In genomic region chr2:10048501-10049171, GRCh38 we compare ENCODE assay signal across 8 cellular contexts. TPM values are rescaled to one million over a fixed set of nuclear protein-coding genes. Genes with fewer than 3 reads are reported as not detected.
A peak's percentile ranks its signal among the peaks of the same experiment; 100 is the strongest.
DNase-seq lines count a peak whose midpoint lies in the region; ATAC-seq, FAIRE-seq and TF ChIP-seq lines count a peak whose summit lies in the region.

No MANE protein-coding gene starts in this region.

- no peak for TF ChIP-seq POLR2A in upper lobe of left lung (IDR thresholded peaks at IDR 0.05)

- H3K27me3 ChIP-seq in kidney epithelial cell (ENCODE audit: control insufficient read depth, insufficient read depth, low read length) (no peaks in the 10 kb centered on the region), upper lobe of left lung (no peaks in the 10 kb centered on the region)

- peaks cover 3% of the 10 kb centered on the region for H3K36me3 ChIP-seq in kidney epithelial cell (ENCODE audit: control insufficient read depth, insufficient read depth, low read length)
- H3K36me3 ChIP-seq in upper lobe of left lung = peaks cover 4 to 76% (median 34%) of the 10 kb centered on the region in 4 donors

- DNase-seq in GDM1 (lab: John Stamatoyannopoulos, UW) = peak; percentile 4
- DNase-seq in NCI-H2171 (lab: John Stamatoyannopoulos, UW) = peak; percentile 23
- DNase-seq in astrocyte of the hippocampus (ENCODE audit: low read depth, low spot score) = peak; percentile 66
- DNase-seq in kidney epithelial cell (ENCODE audit: low read depth) = no peak
- DNase-seq in upper lobe of left lung = no peak
- DNase-seq in ecto neural progenitor cell (ENCODE audit: low spot score) = no peak

- ATAC-seq in upper lobe of left lung (ENCODE audit: low FRiP score in 2 of 2) = peak in 1 of 2 donors; percentile 25
- ATAC-seq in GM18502 (IDR thresholded peaks at IDR 0.05; ENCODE audit: poor library complexity, unreplicated experiment) = no peak

- TF ChIP-seq EP300 in upper lobe of left lung (IDR thresholded peaks at IDR 0.05) = no peak

- TF ChIP-seq CTCF in kidney epithelial cell (IDR thresholded peaks at IDR 0.05; ENCODE audit: insufficient read depth, low read length, poor library complexity, severe bottlenecking) (peak; percentile 64), upper lobe of left lung (IDR thresholded peaks at IDR 0.05) (peak; percentile 26 to 52 (median 38))

- peak overlapping the region in 2 of 4 donors; percentile 93 to 96 for H3K27ac ChIP-seq in upper lobe of left lung

- H3K4me3 ChIP-seq in kidney epithelial cell (ENCODE audit: low read depth, low read length) (no peak overlapping the region), upper lobe of left lung (no peak overlapping the region)

- no peaks in the 10 kb centered on the region for H3K9me3 ChIP-seq in upper lobe of left lung

- FAIRE-seq in A204.1 (lab: Jason Lieb, UNC) = peak; percentile 93

- 37 to 55% methylated on average over 6 to 10 of the region's 10 CpGs for WGBS in upper lobe of left lung, 2 donors

- H3K4me1 ChIP-seq in upper lobe of left lung = peaks cover 32 to 64% (median 42%) of the 10 kb centered on the region in 4 donors

RNA-seq across cellular contexts. Expression of gene KLF11, which starts 5.3 kb away (rescaled TPM):
- total RNA-seq in kidney epithelial cell (15.4 and 17.9 TPM in 2 replicates), upper lobe of left lung (10 to 100 TPM; 14.3 to 38.7 (median 23.4) TPM)

RNA-seq across cellular contexts. Expression of gene CYS1, which starts 31.6 kb away (rescaled TPM):
- total RNA-seq in kidney epithelial cell (9.8 and 12.2 TPM in 2 replicates), upper lobe of left lung (1 to 10 TPM; 1.0 to 8.2 (median 5.6) TPM)

Comparison
In these comparisons a context has a peak if more than half of its experiments do, and no peak if none do; other contexts are left out.
1. DNase-seq: peak in GDM1 (single experiment), NCI-H2171 (single experiment) and astrocyte of the hippocampus (single experiment); none in kidney epithelial cell (single experiment), upper lobe of left lung (0 of 2) and ecto neural progenitor cell (single experiment).